Comparison of ENCODE assay signal across 1 cellular context in genomic region chr5:132822650-132823480, GRCh38.
TF ChIP-seq lines count a peak whose summit lies in the region.

No MANE protein-coding gene starts in this region.

TF ChIP-seq in WTC11, 78 proteins besides CTCF, POLR2A, EP300 and RAD21 (continued from another document and continues in another):
- no peak for TF ChIP-seq HMGA2 (CRISPR knock-in tag; IDR thresholded peaks at IDR 0.05)
- peak; percentile 96 for TF ChIP-seq FOXP4 (CRISPR knock-in tag; IDR thresholded peaks at IDR 0.05)
- no peak for TF ChIP-seq SOX15 (CRISPR knock-in tag; IDR thresholded peaks at IDR 0.05)
- no peak for TF ChIP-seq ATF6 (CRISPR knock-in tag; IDR thresholded peaks at IDR 0.05)
- TF ChIP-seq KAT7 (CRISPR knock-in tag; IDR thresholded peaks at IDR 0.05; ENCODE audit: borderline replicate concordance): no peak
- no peak for TF ChIP-seq MLX (CRISPR knock-in tag; IDR thresholded peaks at IDR 0.05)
- peak; percentile 64; the same call in 1 of the 2 replicates for TF ChIP-seq E2F1 (CRISPR knock-in tag; IDR thresholded peaks at IDR 0.05)
- peak; percentile 73 for TF ChIP-seq NFE2L1 (CRISPR knock-in tag; IDR thresholded peaks at IDR 0.05)
- no peak for TF ChIP-seq ERG (CRISPR knock-in tag; IDR thresholded peaks at IDR 0.05)
- no peak for TF ChIP-seq ZNF219 (CRISPR knock-in tag; IDR thresholded peaks at IDR 0.05; ENCODE audit: borderline replicate concordance)
- peak; percentile 60; the same call in 1 of the 2 replicates for TF ChIP-seq ELF4 (CRISPR knock-in tag; IDR thresholded peaks at IDR 0.05; ENCODE audit: low read depth)
- no peak for TF ChIP-seq JAZF1 (CRISPR knock-in tag; IDR thresholded peaks at IDR 0.05)
- peak; percentile 98 for TF ChIP-seq MAX (CRISPR knock-in tag; IDR thresholded peaks at IDR 0.05)
- no peak for TF ChIP-seq FOXJ3 (CRISPR knock-in tag; IDR thresholded peaks at IDR 0.05; ENCODE audit: borderline replicate concordance)
- peak; percentile 88 for TF ChIP-seq TEAD1 (CRISPR knock-in tag; IDR thresholded peaks at IDR 0.05)
- TF ChIP-seq NFYB (CRISPR knock-in tag; conservative IDR thresholded peaks at IDR 0.05; ENCODE audit: low read depth): peak; percentile 26; the same call in 1 of the 2 replicates
- no peak for TF ChIP-seq GTF2I (CRISPR knock-in tag; conservative IDR thresholded peaks at IDR 0.05)
- TF ChIP-seq RORB (CRISPR knock-in tag; IDR thresholded peaks at IDR 0.05): no peak
- TF ChIP-seq AFF4 (CRISPR knock-in tag; IDR thresholded peaks at IDR 0.05; ENCODE audit: borderline replicate concordance): 0 out of 2 replicates have a peak, but pooled peaks have one; percentile 86
- no peak for TF ChIP-seq SMAD4 (CRISPR knock-in tag; IDR thresholded peaks at IDR 0.05)
- peak; percentile 88; the same call in 1 of the 2 replicates for TF ChIP-seq ZNF281 (CRISPR knock-in tag; IDR thresholded peaks at IDR 0.05)
- peak; percentile 87; the same call in 1 of the 2 replicates for TF ChIP-seq MYBL2 (CRISPR knock-in tag; IDR thresholded peaks at IDR 0.05)
- TF ChIP-seq USF2 (CRISPR knock-in tag; IDR thresholded peaks at IDR 0.05): peak; percentile 11; the same call in 1 of the 2 replicates
- TF ChIP-seq AR (CRISPR knock-in tag; IDR thresholded peaks at IDR 0.05): no peak
- TF ChIP-seq ZNF532 (CRISPR knock-in tag; IDR thresholded peaks at IDR 0.05; ENCODE audit: borderline replicate concordance): no peak; the same call in 1 of the 2 replicates
- TF ChIP-seq E2F4 (CRISPR knock-in tag; IDR thresholded peaks at IDR 0.05; ENCODE audit: borderline replicate concordance, low read depth): peak; percentile 70; the same call in 1 of the 2 replicates
- no peak for TF ChIP-seq OVOL2 (CRISPR knock-in tag; IDR thresholded peaks at IDR 0.05; ENCODE audit: borderline replicate concordance)
